Comparison of ENCODE assay signal across 8 cellular contexts in the genomic region with DNA sequence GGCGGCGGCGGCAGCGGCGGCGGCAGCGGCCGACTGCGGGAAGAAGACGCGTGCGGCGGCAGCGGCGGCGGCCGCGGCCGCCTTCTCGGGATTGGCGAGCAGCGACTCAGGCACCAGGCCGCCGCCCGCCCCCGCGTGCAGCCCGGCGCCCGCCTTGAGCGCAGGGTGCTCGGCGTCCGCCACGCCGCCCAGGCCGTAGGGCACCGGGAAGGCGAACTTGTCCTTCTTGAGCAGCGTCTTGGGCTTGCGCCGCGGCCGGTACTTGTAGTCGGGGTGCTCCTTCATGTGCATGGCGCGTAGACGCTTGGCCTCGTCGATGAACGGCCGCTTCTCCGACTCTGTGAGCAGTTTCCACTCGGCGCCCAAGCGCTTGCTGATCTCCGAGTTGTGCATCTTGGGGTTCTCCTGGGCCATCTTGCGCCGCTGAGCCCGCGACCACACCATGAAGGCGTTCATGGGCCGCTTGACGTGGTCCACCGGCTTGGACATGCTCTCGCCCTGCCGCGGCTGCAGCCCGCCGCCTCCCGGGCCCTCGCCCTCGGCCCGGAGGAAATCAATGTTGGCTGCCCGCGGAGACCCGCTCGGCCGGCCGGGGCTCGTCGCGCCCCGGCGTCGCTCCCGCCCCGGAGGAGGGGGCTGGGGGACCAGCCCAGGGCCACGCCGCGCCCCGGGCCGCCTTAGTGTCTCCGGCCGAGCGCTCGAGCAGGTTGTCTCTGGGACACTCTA. TPM values are rescaled to one million over a fixed set of nuclear protein-coding genes. Genes with fewer than 3 reads are reported as not detected.
DNase-seq lines count a peak whose midpoint lies in the region; ATAC-seq lines count a peak whose summit lies in the region.

No MANE protein-coding gene starts in this region.

- H3K79me1 ChIP-seq in trophoblast cell (ENCODE audit: low read length), result no peaks in the 10 kb centered on the region

- in situ Hi-C loops in ACHN (cut with HindIII; ENCODE audit: low pct_ligation_motif_present, low pct_unique_long_range_greater_than_20kb, low sequenced_read_pairs), result no loop called here

- H3K18ac ChIP-seq in trophoblast cell (ENCODE audit: low read length), result no peak overlapping the region

- H3K9me3 ChIP-seq in MG63, result no peaks in the 10 kb centered on the region
- no peaks in the 10 kb centered on the region for H3K9me3 ChIP-seq in effector memory CD4-positive, alpha-beta T cell (ENCODE audit: control insufficient read depth, low read length)
- H3K9me3 ChIP-seq in trophoblast cell (ENCODE audit: insufficient read depth, low read depth, low read length), result no peaks in the 10 kb centered on the region

- H2AK5ac ChIP-seq in trophoblast cell (ENCODE audit: low read length), result no peak overlapping the region

- H2BK12ac ChIP-seq in trophoblast cell (ENCODE audit: low read length), result no peak overlapping the region

- peak overlapping the region; percentile 45 for H2AFZ ChIP-seq in trophoblast cell (ENCODE audit: insufficient read depth, low read length, poor library complexity)

- no peak overlapping the region for H3K4ac ChIP-seq in trophoblast cell (ENCODE audit: low read depth, low read length)

- no CpG with 5 or more reads among the region's 97 CpGs for WGBS in trophoblast cell (ENCODE audit: extremely low coverage, insufficient coverage, insufficient read length)

- peak; percentile 96 for DNase-seq in COLO668 (lab: John Stamatoyannopoulos, UW; ENCODE audit: unreplicated experiment)
- peak; percentile 37 for DNase-seq in MG63
- no peak for DNase-seq in effector memory CD4-positive, alpha-beta T cell
- peak in 1 of 2 donors; percentile 26 for DNase-seq in trophoblast cell
- DNase-seq in ACHN, result no peak
- no peak for DNase-seq in A172 (ENCODE audit: low spot score)

- H3K79me2 ChIP-seq in trophoblast cell (ENCODE audit: control insufficient read depth, insufficient read depth, low read length, poor library complexity), result no peaks in the 10 kb centered on the region

- H3K27ac ChIP-seq in effector memory CD4-positive, alpha-beta T cell (ENCODE audit: insufficient read depth, low read length, poor library complexity, severe bottlenecking), result no peak overlapping the region
- no peak overlapping the region for H3K27ac ChIP-seq in trophoblast cell (ENCODE audit: low read depth, low read length)

- no peak overlapping the region for H2BK120ac ChIP-seq in trophoblast cell (ENCODE audit: insufficient read depth, low read length, poor library complexity)

- H4K91ac ChIP-seq in trophoblast cell (ENCODE audit: low read depth, low read length), result no peak overlapping the region

- H4K8ac ChIP-seq in trophoblast cell (ENCODE audit: low read depth, low read length), result no peak overlapping the region

- H3K27me3 ChIP-seq in MG63, result peaks cover 72% of the 10 kb centered on the region
- peaks cover 57% of the 10 kb centered on the region for H3K27me3 ChIP-seq in effector memory CD4-positive, alpha-beta T cell (replicated peaks; ENCODE audit: control insufficient read depth, insufficient read depth, low read length, poor library complexity, severe bottlenecking)
- H3K27me3 ChIP-seq in trophoblast cell (ENCODE audit: insufficient read depth, low read length), result peaks cover 50% of the 10 kb centered on the region

- H3K4me2 ChIP-seq in trophoblast cell (ENCODE audit: low read length), result peak overlapping the region; percentile 81

- ATAC-seq in GM19395 (IDR thresholded peaks at IDR 0.05; ENCODE audit: unreplicated experiment), result peak; percentile 44
- ATAC-seq in HG02970 (IDR thresholded peaks at IDR 0.05; ENCODE audit: low FRiP score, unreplicated experiment), result no peak

- peak overlapping the region; percentile 27 for H3K4me3 ChIP-seq in MG63
- H3K4me3 ChIP-seq in effector memory CD4-positive, alpha-beta T cell (ENCODE audit: insufficient read depth, low read depth, low read length, poor library complexity, severe bottlenecking), result peak overlapping the region; percentile 32
- H3K4me3 ChIP-seq in trophoblast cell (ENCODE audit: low read depth, low read length), result peak overlapping the region; percentile 69

- no peak overlapping the region for H3K23ac ChIP-seq in trophoblast cell (ENCODE audit: low read length)

- H3K36me3 ChIP-seq in MG63, result no peaks in the 10 kb centered on the region
- H3K36me3 ChIP-seq in effector memory CD4-positive, alpha-beta T cell (ENCODE audit: control insufficient read depth, insufficient read depth, low read length), result no peaks in the 10 kb centered on the region
- H3K36me3 ChIP-seq in trophoblast cell (ENCODE audit: control insufficient read depth in 1 of 2, insufficient read depth in 2 of 2, low read length in 2 of 2), result no peaks in the 10 kb centered on the region

- H3K14ac ChIP-seq in trophoblast cell (ENCODE audit: low read length), result no peak overlapping the region

- peaks cover 24% of the 10 kb centered on the region for H3K4me1 ChIP-seq in effector memory CD4-positive, alpha-beta T cell (ENCODE audit: control insufficient read depth, insufficient read depth, low read length, poor library complexity, severe bottlenecking)
- H3K4me1 ChIP-seq in trophoblast cell (ENCODE audit: control insufficient read depth in 1 of 2, insufficient read depth in 2 of 2, low read length in 2 of 2), result peaks cover 19 to 39% of the 10 kb centered on the region in 2 experiments

- H2BK5ac ChIP-seq in trophoblast cell (ENCODE audit: low read depth, low read length, poor library complexity), result no peak overlapping the region

- no peak overlapping the region for H4K12ac ChIP-seq in trophoblast cell (ENCODE audit: low read depth, low read length)

- H3K9ac ChIP-seq in trophoblast cell (ENCODE audit: low read length), result no peak overlapping the region

RNA-seq across cellular contexts. Expression of a gene that starts 0.6 kb away (rescaled TPM):
- not detected in 2 replicates for total RNA-seq in MG63 (2014; rRNA removed; shearing (Covaris generic); ENCODE audit: low replicate concordance)
- polyA plus RNA-seq in trophoblast cell (2013), result 0.07 and 0.11 TPM in 2 replicates
- not detected in 2 replicates for total RNA-seq in A172 (2014; rRNA removed; shearing (Covaris generic))

Comparison
In these comparisons a context has a peak if more than half of its experiments do, and no peak if none do; other contexts are left out.
1. DNase-seq: peak in COLO668 (single experiment) and MG63 (single experiment); none in effector memory CD4-positive, alpha-beta T cell (0 of 3), ACHN (single experiment) and A172 (single experiment).
2. Peak in every context shown above with its lines, with median percentiles within 50 percentile points of each other: H3K4me3 ChIP-seq.